In genomic region chr5:69493235-69493925, GRCh38 we compare ENCODE assay signal across 8 cellular contexts. TPM values are rescaled to one million over a fixed set of nuclear protein-coding genes. Genes with fewer than 3 reads are reported as not detected.
DNase-seq lines count a peak whose midpoint lies in the region; ATAC-seq and TF ChIP-seq lines count a peak whose summit lies in the region.

No MANE protein-coding gene starts in this region.

- peak overlapping the region; percentile 86 for H2AFZ ChIP-seq in GM23248

- no peak for TF ChIP-seq CTCF in upper lobe of right lung (IDR thresholded peaks at IDR 0.05)

- 1 to 2% methylated on average over 48 to 58 of the region's 64 CpGs for WGBS in GM23248 (ENCODE audit: low coverage in 1 of 2, low lambda C conversion rate in 2 of 2, missing lambda C conversion rate in 2 of 2), 2 experiments

- H3K36me3 ChIP-seq in GM23248 (ENCODE audit: low read depth) (no peaks in the 10 kb centered on the region), endocrine pancreas (ENCODE audit: control insufficient read depth, insufficient read depth, low read length) (no peaks in the 10 kb centered on the region), upper lobe of right lung (no peaks in the 10 kb centered on the region)

- no peaks in the 10 kb centered on the region for H4K20me1 ChIP-seq in GM23248 (ENCODE audit: insufficient read depth)

- H3K9ac ChIP-seq in GM23248 = no peak overlapping the region
- peak overlapping the region; percentile 77 for H3K9ac ChIP-seq in endocrine pancreas (ENCODE audit: control insufficient read depth, insufficient read depth, low read length)

- H3K27ac ChIP-seq in GM23248 = no peak overlapping the region
- H3K27ac ChIP-seq in upper lobe of right lung = peak overlapping the region; percentile 90

- intact Hi-C loops in upper lobe of right lung (cut with DNase I) = no loop called here

- H3K27me3 ChIP-seq in GM23248 (replicated peaks; ENCODE audit: insufficient read depth) (peaks cover 24% of the 10 kb centered on the region), endocrine pancreas (ENCODE audit: control insufficient read depth, insufficient read depth, low read length) (no peaks in the 10 kb centered on the region), upper lobe of right lung (peaks cover 12% of the 10 kb centered on the region)

- no peaks in the 10 kb centered on the region for H3K9me2 ChIP-seq in GM23248 (ENCODE audit: insufficient read depth)

- H3K4me1 ChIP-seq in GM23248 (ENCODE audit: insufficient read depth) = no peaks in the 10 kb centered on the region
- H3K4me1 ChIP-seq in endocrine pancreas (ENCODE audit: control insufficient read depth, insufficient read depth, low read length) = peaks cover 11% of the 10 kb centered on the region
- no peaks in the 10 kb centered on the region for H3K4me1 ChIP-seq in upper lobe of right lung

- ATAC-seq in SK-N-SH treated with all-trans-retinoic acid at 6 μM for 48 hours = peak; percentile 52
- peak; percentile 66 for ATAC-seq in upper lobe of right lung
- no peak for ATAC-seq in HG03457 (IDR thresholded peaks at IDR 0.05; ENCODE audit: unreplicated experiment)

- H3K4me2 ChIP-seq in GM23248 (ENCODE audit: unreplicated experiment) = peak overlapping the region; percentile 86

- H3K9me3 ChIP-seq in GM23248 (ENCODE audit: low read depth) (no peaks in the 10 kb centered on the region), endocrine pancreas (ENCODE audit: control insufficient read depth, low read length) (no peaks in the 10 kb centered on the region), upper lobe of right lung (no peaks in the 10 kb centered on the region)

- peaks cover 8% of the 10 kb centered on the region; the same call in 1 of the 2 replicates for H3F3A ChIP-seq in GM23248 (ENCODE audit: insufficient read depth)

- DNase-seq in COR-L47 (lab: John Stamatoyannopoulos, UW) (peak; percentile 37), GM23248 (peak; percentile 63), mucosa of gallbladder (ENCODE audit: low spot score) (peak; percentile 44), upper lobe of right lung (peak; percentile 81), cortex of kidney (lab: John Stamatoyannopoulos, UW) (no peak)

- peak overlapping the region; percentile 73 for H3K4me3 ChIP-seq in GM23248
- H3K4me3 ChIP-seq in endocrine pancreas (ENCODE audit: control insufficient read depth, insufficient read depth, low read length) = no peak overlapping the region
- peak overlapping the region; percentile 78 for H3K4me3 ChIP-seq in upper lobe of right lung

- no peaks in the 10 kb centered on the region for H3K79me2 ChIP-seq in GM23248 (ENCODE audit: insufficient read depth)

- in situ Hi-C loops in GM23248 (cut with MboI) = no loop called here

TF ChIP-seq in SK-N-SH treated with all-trans-retinoic acid at 6 μM for 48 hours, 23 proteins besides CTCF, POLR2A, EP300 and RAD21:
- TF ChIP-seq ZNF565 (CRISPR knock-in tag; conservative IDR thresholded peaks at IDR 0.05; ENCODE audit: low read depth) = no peak
- TF ChIP-seq ZFP3 (CRISPR knock-in tag; IDR thresholded peaks at IDR 0.05) = peak; percentile 40; the same call in 1 of the 2 replicates

RNA-seq across cellular contexts. Expression of gene OCLN, which starts 0.8 kb away (rescaled TPM):
- total RNA-seq in GM23248 (2014; rRNA removed; shearing (Covaris generic)) = 0.76 and 1.7 TPM in 2 replicates
- polyA plus RNA-seq in GM23248 (2016; fragmentation: Nextera tagmentation; extraction: Ambion mirVana) = 0.52 and 0.59 TPM in 2 replicates
- total RNA-seq in mucosa of gallbladder (152 TPM), upper lobe of right lung (136 TPM)

Comparison
In these comparisons a context has a peak if more than half of its experiments do, and no peak if none do; other contexts are left out.
1. RNA of gene OCLN, which starts 0.8 kb away (total RNA-seq): 152 TPM in mucosa of gallbladder (single experiment) and 136 TPM in upper lobe of right lung (single experiment); 0.76 to 1.7 TPM in GM23248; every median in the first group is over 10 times any median in the second.